Comparison of ENCODE assay signal across 10 cellular contexts in the genomic region with DNA sequence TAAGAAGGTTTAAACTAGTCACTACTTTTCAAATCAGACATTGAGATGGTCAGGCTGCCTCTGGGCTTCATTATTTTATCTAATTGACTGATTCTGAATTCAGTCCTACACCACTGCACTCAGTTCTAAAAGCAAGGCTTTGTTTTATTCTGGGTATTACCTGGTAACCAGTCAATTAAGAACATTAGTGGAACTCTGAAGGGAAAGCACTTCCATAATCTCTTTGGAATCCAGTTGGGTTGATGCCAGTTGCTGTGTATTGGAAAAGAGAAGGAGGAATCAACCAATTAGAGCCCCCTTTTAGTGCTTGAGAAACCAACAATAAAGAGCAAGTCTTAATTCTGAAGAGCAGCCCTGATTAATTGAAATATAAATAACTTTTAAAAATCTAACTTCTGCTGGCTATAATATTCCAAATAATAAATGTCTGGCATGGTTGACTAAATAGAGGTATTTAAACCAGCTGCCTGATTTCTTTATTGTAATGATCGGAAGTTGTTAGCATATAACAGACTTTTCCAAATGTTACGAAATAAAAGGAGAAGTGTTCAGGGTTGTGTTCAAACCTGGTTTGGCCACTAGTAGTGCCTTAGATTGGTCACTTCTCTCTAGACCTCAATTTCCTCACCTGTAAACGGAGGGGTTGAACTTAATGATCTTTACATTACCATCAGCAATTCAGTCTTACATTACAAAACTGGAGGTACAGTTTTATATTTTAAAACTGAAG. TPM values are rescaled to one million over a fixed set of nuclear protein-coding genes. Genes with fewer than 3 reads are reported as not detected.
A peak's percentile ranks its signal among the peaks of the same experiment; 100 is the strongest.
DNase-seq lines count a peak whose midpoint lies in the region; ATAC-seq and TF ChIP-seq lines count a peak whose summit lies in the region.
"Had no signal": no experiment of that assay in that cellular context is flagged by ENCODE, and none has a peak within 500 bp of the region (broad histone marks: within the 10 kb centered on the region; RNA-seq: fewer than 3 reads in every experiment).

No MANE protein-coding gene starts in this region.

- H3K27ac ChIP-seq in HUES6 (ENCODE audit: low read depth, low read length) (0 out of 2 replicates have a peak overlapping the region, but pooled peaks have one; percentile 20), RWPE2 (ENCODE audit: poor library complexity, severe bottlenecking) (peak overlapping the region; percentile 71), left ventricle myocardium inferior (replicated peaks) (peak overlapping the region; percentile 87), stomach (peak overlapping the region in 4 of 5 donors; percentile 78 to 88 (median 84))

- 82 to 97% (median 88%) methylated on average over 3 of the region's 3 CpGs for WGBS in stomach, 5 donors

- ATAC-seq in RWPE2 (ENCODE audit: low read depth) (no peak), GM19328 (IDR thresholded peaks at IDR 0.05; ENCODE audit: unreplicated experiment) (no peak), GM21576 (IDR thresholded peaks at IDR 0.05; ENCODE audit: unreplicated experiment) (no peak)

- H3K27me3 ChIP-seq in HUES6 (ENCODE audit: control insufficient read depth, insufficient read depth, low read length) (no peaks in the 10 kb centered on the region), RWPE2 (ENCODE audit: insufficient read depth, poor library complexity, severe bottlenecking) (no peaks in the 10 kb centered on the region), left ventricle myocardium inferior (ENCODE audit: low read depth) (no peaks in the 10 kb centered on the region), stomach (no peaks in the 10 kb centered on the region)

- no peak for TF ChIP-seq EP300 in stomach (IDR thresholded peaks at IDR 0.05)

- H3K4me1 ChIP-seq in HUES6 (ENCODE audit: control insufficient read depth, insufficient read depth, low read length) = peaks cover 52% of the 10 kb centered on the region
- peaks cover 22% of the 10 kb centered on the region for H3K4me1 ChIP-seq in RWPE2 (ENCODE audit: insufficient read depth, poor library complexity, severe bottlenecking)
- H3K4me1 ChIP-seq in left ventricle myocardium inferior = peaks cover 99% of the 10 kb centered on the region
- H3K4me1 ChIP-seq in stomach = peaks cover 43 to 97% (median 70%) of the 10 kb centered on the region in 4 donors

- H3K9ac ChIP-seq in HUES6 (ENCODE audit: low read length) = no peak overlapping the region

- intact Hi-C loops in left ventricle myocardium inferior (cut with micrococcal nuclease) (no loop called here), stomach (cut with DNase I; ENCODE audit: low total_unique reads) (no loop called here)

- H3K9me3 ChIP-seq in HUES6 (ENCODE audit: control insufficient read depth, insufficient read depth, low read depth, low read length) = no peaks in the 10 kb centered on the region
- H3K9me3 ChIP-seq in RWPE2 (ENCODE audit: severe bottlenecking) = no peaks in the 10 kb centered on the region
- no peaks in the 10 kb centered on the region for H3K9me3 ChIP-seq in left ventricle myocardium inferior (replicated peaks)
- H3K9me3 ChIP-seq in stomach = no peaks in the 10 kb centered on the region

- H3K4me3 ChIP-seq in HUES6 (ENCODE audit: low read depth, low read length) (no peak overlapping the region), RWPE2 (ENCODE audit: severe bottlenecking) (no peak overlapping the region), left ventricle myocardium inferior (peak overlapping the region; percentile 61), stomach (no peak overlapping the region)

- DNase-seq in RWPE2 (ENCODE audit: low spot score) = no peak
- DNase-seq in left ventricle myocardium inferior = no peak
- DNase-seq in stomach = no peak
- DNase-seq in effector CD8-positive, alpha-beta T cell (lab: John Stamatoyannopoulos, UW) = no peak
- DNase-seq in stimulated activated naive CD4-positive, alpha-beta T cell treated with Interleukin-2 at 50 U/mL for 16 hours (lab: John Stamatoyannopoulos, UW) = no peak
- DNase-seq: activated CD4-positive, alpha-beta T cell treated with anti-CD3 and anti-CD28 coated beads for 4 hours; NCI-H526 had no signal

- H3K36me3 ChIP-seq in HUES6 (ENCODE audit: control insufficient read depth, insufficient read depth, low read length) (no peaks in the 10 kb centered on the region), RWPE2 (ENCODE audit: low read depth) (no peaks in the 10 kb centered on the region), left ventricle myocardium inferior (no peaks in the 10 kb centered on the region), stomach (peaks cover 0 to 10% (median 4%) of the 10 kb centered on the region in 4 donors)

- no peak for TF ChIP-seq CTCF in RWPE2 (IDR thresholded peaks at IDR 0.05; ENCODE audit: poor library complexity, severe bottlenecking)
- TF ChIP-seq CTCF in left ventricle myocardium inferior (IDR thresholded peaks at IDR 0.05; ENCODE audit: borderline replicate concordance) = no peak
- no peak for TF ChIP-seq CTCF in stomach (IDR thresholded peaks at IDR 0.05)

- TF ChIP-seq POLR2A in stomach (IDR thresholded peaks at IDR 0.05) = no peak

RNA-seq across cellular contexts. Expression of a gene that starts 32.0 kb away (rescaled TPM):
- total RNA-seq in left ventricle myocardium inferior (136 TPM), stomach (100 to 1,000 TPM in 1 of 5 donors, 10 to 100 TPM in 3, 1 to 10 TPM in 1; 6.7 to 115 (median 61.0) TPM)
- polyA plus RNA-seq in stomach = 10 to 100 TPM in 1 of 3 donors, 1 to 10 TPM in 2; 3.5 to 14.5 (median 8.3) TPM

Comparison
In these comparisons a context has a peak if more than half of its experiments do, and no peak if none do; other contexts are left out.
1. H3K27ac ChIP-seq: peak in every context shown above with its lines; median percentile 87 in left ventricle myocardium inferior; 84 in stomach; 71 in RWPE2; 20 in HUES6.